2 cellular contexts compared by ENCODE assay signal in the genomic region with DNA sequence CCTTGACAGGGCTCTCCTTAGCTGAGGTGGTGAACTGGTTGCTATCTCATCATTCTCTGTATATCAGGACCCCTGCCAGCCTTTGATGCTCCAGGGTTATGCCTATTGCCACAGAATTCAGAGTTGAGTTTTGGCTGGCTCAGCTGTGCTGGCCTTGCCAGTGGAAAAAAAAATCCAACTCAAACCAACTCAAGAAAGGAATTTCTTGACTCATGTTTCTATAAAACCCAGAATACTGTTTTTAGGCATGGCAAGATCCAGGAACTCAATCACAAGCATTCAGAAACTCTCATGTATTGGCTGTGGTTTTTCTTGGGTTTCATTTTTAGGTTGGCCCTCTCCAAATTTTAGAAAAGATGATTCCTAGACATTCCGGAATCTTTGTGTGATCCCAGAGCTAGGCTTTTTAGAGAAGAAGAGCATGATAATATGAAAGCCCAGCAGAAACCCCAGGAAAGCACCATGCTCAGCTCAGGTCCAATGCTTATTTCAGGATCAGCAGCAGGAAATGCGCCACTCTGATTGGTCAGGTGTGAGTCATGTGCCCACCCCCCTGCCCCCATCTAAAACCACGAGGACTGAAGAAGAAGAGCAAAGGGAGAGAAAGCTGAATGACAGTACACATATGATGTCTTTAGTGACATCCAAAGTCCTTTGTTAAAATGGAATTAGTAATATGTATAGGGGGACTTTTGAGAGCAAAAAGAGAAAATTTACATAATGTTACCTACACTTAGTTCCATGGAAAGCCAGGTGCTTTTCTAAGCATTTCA.
A peak's percentile ranks its signal among the peaks of the same experiment; 100 is the strongest.
TF ChIP-seq lines count a peak whose summit lies in the region.

No MANE protein-coding gene starts in this region.

TF ChIP-seq in IMR-90, 13 proteins besides CTCF, POLR2A, EP300 and RAD21:
- TF ChIP-seq, protein P1, sequence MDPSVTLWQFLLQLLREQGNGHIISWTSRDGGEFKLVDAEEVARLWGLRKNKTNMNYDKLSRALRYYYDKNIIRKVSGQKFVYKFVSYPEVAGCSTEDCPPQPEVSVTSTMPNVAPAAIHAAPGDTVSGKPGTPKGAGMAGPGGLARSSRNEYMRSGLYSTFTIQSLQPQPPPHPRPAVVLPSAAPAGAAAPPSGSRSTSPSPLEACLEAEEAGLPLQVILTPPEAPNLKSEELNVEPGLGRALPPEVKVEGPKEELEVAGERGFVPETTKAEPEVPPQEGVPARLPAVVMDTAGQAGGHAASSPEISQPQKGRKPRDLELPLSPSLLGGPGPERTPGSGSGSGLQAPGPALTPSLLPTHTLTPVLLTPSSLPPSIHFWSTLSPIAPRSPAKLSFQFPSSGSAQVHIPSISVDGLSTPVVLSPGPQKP (IDR thresholded peaks at IDR 0.05; ENCODE audit: borderline replicate concordance, low read depth, low read length) = no peak
- TF ChIP-seq, protein P2, sequence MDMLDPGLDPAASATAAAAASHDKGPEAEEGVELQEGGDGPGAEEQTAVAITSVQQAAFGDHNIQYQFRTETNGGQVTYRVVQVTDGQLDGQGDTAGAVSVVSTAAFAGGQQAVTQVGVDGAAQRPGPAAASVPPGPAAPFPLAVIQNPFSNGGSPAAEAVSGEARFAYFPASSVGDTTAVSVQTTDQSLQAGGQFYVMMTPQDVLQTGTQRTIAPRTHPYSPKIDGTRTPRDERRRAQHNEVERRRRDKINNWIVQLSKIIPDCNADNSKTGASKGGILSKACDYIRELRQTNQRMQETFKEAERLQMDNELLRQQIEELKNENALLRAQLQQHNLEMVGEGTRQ (IDR thresholded peaks at IDR 0.05; ENCODE audit: low read depth, low read length) = peak; percentile 69; the same call in 1 of the 2 replicates

TF ChIP-seq in K562, 482 proteins besides CTCF, POLR2A, EP300 and RAD21:
- TF ChIP-seq, protein P3, sequence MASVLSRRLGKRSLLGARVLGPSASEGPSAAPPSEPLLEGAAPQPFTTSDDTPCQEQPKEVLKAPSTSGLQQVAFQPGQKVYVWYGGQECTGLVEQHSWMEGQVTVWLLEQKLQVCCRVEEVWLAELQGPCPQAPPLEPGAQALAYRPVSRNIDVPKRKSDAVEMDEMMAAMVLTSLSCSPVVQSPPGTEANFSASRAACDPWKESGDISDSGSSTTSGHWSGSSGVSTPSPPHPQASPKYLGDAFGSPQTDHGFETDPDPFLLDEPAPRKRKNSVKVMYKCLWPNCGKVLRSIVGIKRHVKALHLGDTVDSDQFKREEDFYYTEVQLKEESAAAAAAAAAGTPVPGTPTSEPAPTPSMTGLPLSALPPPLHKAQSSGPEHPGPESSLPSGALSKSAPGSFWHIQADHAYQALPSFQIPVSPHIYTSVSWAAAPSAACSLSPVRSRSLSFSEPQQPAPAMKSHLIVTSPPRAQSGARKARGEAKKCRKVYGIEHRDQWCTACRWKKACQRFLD (CRISPR knock-in tag; IDR thresholded peaks at IDR 0.05) = no peak
- TF ChIP-seq, protein P4, sequence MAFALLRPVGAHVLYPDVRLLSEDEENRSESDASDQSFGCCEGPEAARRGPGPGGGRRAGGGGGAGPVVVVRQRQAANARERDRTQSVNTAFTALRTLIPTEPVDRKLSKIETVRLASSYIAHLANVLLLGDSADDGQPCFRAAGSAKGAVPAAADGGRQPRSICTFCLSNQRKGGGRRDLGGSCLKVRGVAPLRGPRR (CRISPR knock-in tag; IDR thresholded peaks at IDR 0.05) = no peak
- TF ChIP-seq, protein P2 (CRISPR knock-in tag; IDR thresholded peaks at IDR 0.05) = peak; percentile 30; the same call in 1 of the 2 replicates
